13 cellular contexts compared by ENCODE assay signal in genomic region chr4:24105183-24106039, GRCh38.
DNase-seq lines count a peak whose midpoint lies in the region; ATAC-seq, FAIRE-seq and TF ChIP-seq lines count a peak whose summit lies in the region.
"Had no signal": no experiment of that assay in that cellular context is flagged by ENCODE, and none has a peak within 500 bp of the region (broad histone marks: within the 10 kb centered on the region; RNA-seq: fewer than 3 reads in every experiment).

No MANE protein-coding gene starts in this region.

- DNase-seq in HT1080 (ENCODE audit: low read depth) (peak; percentile 89), bronchial epithelial cell (ENCODE audit: low read depth) (peak; percentile 88), left lung (no peak), transverse colon (no peak), ascending aorta (ENCODE audit: low spot score in 2 of 2) (no peak), glutamatergic neuron (no peak)
- DNase-seq: activated CD4-positive, alpha-beta T cell treated with anti-CD3 and anti-CD28 coated beads, Interleukin-2, amount 50 U/mL, for 48 hours; kidney; NCI-H1048; stimulated activated CD4-positive, alpha-beta T cell treated with anti-CD3 and anti-CD28 coated beads, Interleukin-12 subunit alpha, Interleukin-12 subunit beta, amount 100 ng/mL, for 4 hours had no signal

- 70 to 75% methylated on average over 9 to 11 of the region's 11 CpGs for WGBS in transverse colon (ENCODE audit: low coverage in 1 of 2), 2 donors

- H3K36me3 ChIP-seq in bronchial epithelial cell (ENCODE audit: control insufficient read depth, insufficient read depth, low read length): no peaks in the 10 kb centered on the region
- no peaks in the 10 kb centered on the region for H3K36me3 ChIP-seq in left lung
- H3K36me3 ChIP-seq in transverse colon: no peaks in the 10 kb centered on the region
- H3K36me3 ChIP-seq in ascending aorta: no peaks in the 10 kb centered on the region

- H3K4me3 Mint-ChIP-seq in glutamatergic neuron (ENCODE audit: unreplicated experiment): no peak overlapping the region

- no peaks in the 10 kb centered on the region for H3K4me1 Mint-ChIP-seq in glutamatergic neuron (ENCODE audit: low read depth, unreplicated experiment)

- H3K4me3 ChIP-seq in bronchial epithelial cell (ENCODE audit: low read depth, low read length) (no peak overlapping the region), left lung (no peak overlapping the region), transverse colon (no peak overlapping the region), ascending aorta (no peak overlapping the region)

- H3K4me1 ChIP-seq in left lung: no peaks in the 10 kb centered on the region
- H3K4me1 ChIP-seq in transverse colon: peaks cover 0 to 24% (median 7%) of the 10 kb centered on the region in 4 donors
- no peaks in the 10 kb centered on the region for H3K4me1 ChIP-seq in ascending aorta

- no peaks in the 10 kb centered on the region for H3K9me3 Mint-ChIP-seq in glutamatergic neuron (ENCODE audit: unreplicated experiment)

- H3K36me3 Mint-ChIP-seq in glutamatergic neuron (ENCODE audit: unreplicated experiment): no peaks in the 10 kb centered on the region

- peak; percentile 87 for ATAC-seq in left lung
- ATAC-seq in GM18870 (IDR thresholded peaks at IDR 0.05; ENCODE audit: unreplicated experiment): no peak
- no peak for ATAC-seq in HG03039 (IDR thresholded peaks at IDR 0.05; ENCODE audit: unreplicated experiment)

- H3K9me3 ChIP-seq in left lung (no peaks in the 10 kb centered on the region), transverse colon (no peaks in the 10 kb centered on the region), ascending aorta (no peaks in the 10 kb centered on the region)

- no peaks in the 10 kb centered on the region for H3K27me3 ChIP-seq in bronchial epithelial cell (ENCODE audit: control insufficient read depth, insufficient read depth, low read length)
- H3K27me3 ChIP-seq in left lung: no peaks in the 10 kb centered on the region
- H3K27me3 ChIP-seq in transverse colon: no peaks in the 10 kb centered on the region
- no peaks in the 10 kb centered on the region for H3K27me3 ChIP-seq in ascending aorta

- FAIRE-seq in bronchial epithelial cell (lab: Jason Lieb, UNC): peak; percentile 98
- FAIRE-seq: kidney, RCC 7860 had no signal

- no peak for TF ChIP-seq EP300 in transverse colon (IDR thresholded peaks at IDR 0.05; ENCODE audit: low read depth)

- no peak overlapping the region for H3K27ac Mint-ChIP-seq in glutamatergic neuron (ENCODE audit: unreplicated experiment)

- TF ChIP-seq POLR2A in transverse colon (IDR thresholded peaks at IDR 0.05): no peak

- in situ Hi-C loops in transverse colon (cut with MboI; ENCODE audit: low pct_ligation_motif_present in 1 of 4, low pct_unique_long_range_greater_than_20kb in 1 of 4, low sequenced_read_pairs in 3 of 4): no loop called here

- peak overlapping the region in 1 of 2 donors; percentile 65 for H3K27ac ChIP-seq in left lung
- peak overlapping the region; percentile 19 to 56 (median 27) for H3K27ac ChIP-seq in transverse colon
- no peak overlapping the region for H3K27ac ChIP-seq in ascending aorta

- H3K27me3 Mint-ChIP-seq in glutamatergic neuron (ENCODE audit: unreplicated experiment): peaks cover 2% of the 10 kb centered on the region

- TF ChIP-seq CTCF in bronchial epithelial cell (IDR thresholded peaks at IDR 0.05; ENCODE audit: insufficient read depth, low read length, severe bottlenecking) (no peak), left lung (IDR thresholded peaks at IDR 0.05) (no peak), transverse colon (IDR thresholded peaks at IDR 0.05) (no peak), ascending aorta (IDR thresholded peaks at IDR 0.05) (no peak), glutamatergic neuron (IDR thresholded peaks at IDR 0.05; ENCODE audit: partially characterized antibody, unreplicated experiment) (no peak)

- intact Hi-C loops in left lung (cut with DNase I): no loop called here
- intact Hi-C loops in transverse colon (cut with DNase I; ENCODE audit: low total_unique reads): no loop called here
- intact Hi-C loops in ascending aorta (cut with DNase I): no loop called here

Comparison
In these comparisons a context has a peak if more than half of its experiments do, and no peak if none do; other contexts are left out.
1. DNase-seq: peak in HT1080 (single experiment) and bronchial epithelial cell (single experiment); none in left lung (0 of 2), transverse colon (single experiment), ascending aorta (0 of 2) and glutamatergic neuron (single experiment).
2. H3K27ac ChIP-seq: peak in transverse colon (4 of 4); none in ascending aorta (0 of 2).